13 cellular contexts compared by ENCODE assay signal in the genomic region with DNA sequence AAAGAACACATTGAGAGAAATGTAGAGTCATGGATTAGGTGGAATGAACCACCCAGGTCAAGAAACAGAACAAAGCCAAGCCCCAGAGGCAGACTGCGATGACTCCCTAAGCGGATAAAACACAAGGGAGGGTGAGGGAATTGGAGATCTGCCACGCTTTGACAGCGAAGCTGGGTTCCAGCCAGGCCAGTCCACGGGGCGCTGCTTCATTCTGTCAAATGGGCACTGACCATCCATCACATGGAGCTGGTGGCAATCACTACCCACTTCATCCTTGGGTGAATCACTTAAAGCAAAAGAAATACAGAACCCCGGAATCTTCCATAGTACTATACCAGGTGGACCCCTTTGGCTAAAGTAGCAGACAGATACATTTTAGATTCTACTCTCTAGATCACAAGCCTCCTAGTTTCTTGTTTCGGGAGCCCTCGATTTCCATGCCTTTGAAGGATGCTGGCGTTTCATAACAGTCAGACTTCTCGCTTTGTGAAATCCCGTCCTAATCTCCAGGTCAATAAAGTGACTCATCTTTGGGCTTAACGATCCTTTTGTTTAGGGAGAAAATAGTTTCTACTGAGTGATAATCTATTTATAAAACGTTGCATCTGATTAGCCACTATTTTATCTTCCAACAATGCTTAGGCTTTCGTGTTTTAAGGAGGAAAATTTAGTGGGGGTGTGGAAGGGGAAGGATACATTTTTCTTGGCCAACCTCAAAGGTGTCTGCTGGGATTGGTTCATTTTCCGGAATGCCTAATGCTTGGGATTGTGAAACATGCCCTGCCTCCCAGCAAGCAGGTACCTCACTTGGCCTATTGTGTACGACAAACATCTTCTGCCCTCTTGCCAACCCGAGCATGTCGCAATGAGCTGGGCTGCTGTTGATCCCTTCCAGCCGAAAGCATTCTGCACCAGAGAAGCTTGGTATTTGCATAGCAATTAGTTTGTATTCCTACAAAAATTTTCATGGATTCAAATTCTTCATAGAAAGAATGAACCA. TPM values are rescaled to one million over a fixed set of nuclear protein-coding genes. Genes with fewer than 3 reads are reported as not detected.
A peak's percentile ranks its signal among the peaks of the same experiment; 100 is the strongest.
DNase-seq lines count a peak whose midpoint lies in the region; ATAC-seq and TF ChIP-seq lines count a peak whose summit lies in the region.
"Had no signal": no experiment of that assay in that cellular context is flagged by ENCODE, and none has a peak within 500 bp of the region (broad histone marks: within the 10 kb centered on the region; RNA-seq: fewer than 3 reads in every experiment).

No MANE protein-coding gene starts in this region.

- ATAC-seq in GM19397 (IDR thresholded peaks at IDR 0.05; ENCODE audit: unreplicated experiment): no peak
- ATAC-seq: GM12878, GM23338 had no signal

- H3K27ac ChIP-seq in suprapubic skin: peak overlapping the region; percentile 81
- H3K27ac ChIP-seq: 22Rv1 had no signal

- peaks cover 40% of the 10 kb centered on the region for H3K4me1 ChIP-seq in suprapubic skin

- DNase-seq in NCI-H1105 treated with DMSO at 0.1 percent for 48 hours (lab: John Stamatoyannopoulos, UW) (peak; percentile 2), NCI-H1105 (lab: John Stamatoyannopoulos, UW) (no peak), amniotic epithelial cell (ENCODE audit: low read depth) (peak; percentile 76), inferior parietal cortex (ENCODE audit: extremely low spot score) (peak; percentile 82), suprapubic skin (ENCODE audit: low spot score in 2 of 2) (peak in 1 of 2 donors; percentile 81), DMS153 (lab: John Stamatoyannopoulos, UW) (no peak), SK-N-DZ (ENCODE audit: low spot score) (no peak)
- DNase-seq: activated CD4-positive, alpha-beta T cell treated with anti-CD3 and anti-CD28 coated beads, Interleukin-2, amount 50 U/mL, for 4 hours; cerebellar nuclear complex had no signal

- TF ChIP-seq POLR2A in suprapubic skin (IDR thresholded peaks at IDR 0.05): no peak

- no peaks in the 10 kb centered on the region for H3K9me3 ChIP-seq in suprapubic skin

- H3K4me3 ChIP-seq in suprapubic skin: no peak overlapping the region
- H3K4me3 ChIP-seq: GM12878, GM23338 had no signal

- no peak for TF ChIP-seq EP300 in suprapubic skin (IDR thresholded peaks at IDR 0.05)

- no peak for TF ChIP-seq CTCF in suprapubic skin (IDR thresholded peaks at IDR 0.05)

- peaks cover 2% of the 10 kb centered on the region for H3K27me3 ChIP-seq in suprapubic skin

- H3K36me3 ChIP-seq in suprapubic skin: no peaks in the 10 kb centered on the region

- 32% methylated on average over 20 of the region's 20 CpGs for WGBS in suprapubic skin

RNA-seq across cellular contexts. Expression of a gene that starts 44.1 kb away (rescaled TPM):
- total RNA-seq in suprapubic skin: 100 to 1,000 TPM in 1 of 4 donors, 10 to 100 TPM in 3; 51.4 to 107 (median 70.8) TPM
- polyA plus RNA-seq in SK-N-DZ (2014; cell fraction: cytosol; rRNA removed): 4.2 and 39.5 TPM in 2 replicates
- polyA plus RNA-seq in SK-N-DZ (2014; cell fraction: nucleus; rRNA removed): 27.1 and 28.5 TPM in 2 replicates

Comparison
In these comparisons a context has a peak if more than half of its experiments do, and no peak if none do; other contexts are left out.
1. DNase-seq: peak in NCI-H1105 treated with DMSO at 0.1 percent for 48 hours (single experiment), amniotic epithelial cell (single experiment) and inferior parietal cortex (single experiment); none in NCI-H1105 (single experiment), DMS153 (single experiment) and SK-N-DZ (single experiment).